16 cellular contexts compared by ENCODE assay signal in the genomic region with DNA sequence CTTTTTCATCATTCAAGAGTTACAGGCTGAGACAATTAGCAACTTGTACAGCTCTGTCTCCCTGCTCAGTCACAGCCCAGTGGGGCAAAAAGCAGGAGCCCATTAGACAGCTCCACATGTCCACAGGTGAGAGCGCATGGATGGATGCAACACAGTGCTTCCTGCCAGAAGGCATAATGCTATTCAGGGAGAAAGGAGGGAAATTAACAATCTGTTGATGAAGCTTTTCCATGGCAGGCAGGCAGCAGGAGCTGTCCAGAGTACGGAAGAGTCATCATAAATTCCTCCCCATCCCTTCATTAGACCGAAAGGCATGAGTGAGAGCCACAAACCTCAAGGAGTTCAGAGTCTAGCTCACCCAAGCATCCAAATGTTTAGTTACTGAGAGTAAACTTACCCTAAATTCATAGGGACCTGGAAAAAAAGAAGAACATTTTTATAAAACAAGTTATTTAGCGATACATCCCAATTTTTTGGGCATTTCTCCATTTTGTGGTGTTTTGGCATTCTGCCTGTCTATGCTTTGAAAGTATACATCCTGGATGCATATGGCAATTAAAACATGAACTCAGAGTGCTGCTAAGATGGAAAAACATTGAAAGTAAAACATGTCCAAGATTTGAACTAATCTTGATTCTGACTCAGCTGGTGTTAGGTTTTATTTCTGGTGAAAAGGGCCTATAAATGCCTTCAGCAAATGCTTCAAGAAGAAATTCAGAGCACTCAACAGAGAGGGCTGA.
A peak's percentile ranks its signal among the peaks of the same experiment; 100 is the strongest.
DNase-seq lines count a peak whose midpoint lies in the region; ATAC-seq and TF ChIP-seq lines count a peak whose summit lies in the region.
"Had no signal": no experiment of that assay in that cellular context is flagged by ENCODE, and none has a peak within 500 bp of the region (broad histone marks: within the 10 kb centered on the region; RNA-seq: fewer than 3 reads in every experiment).

No MANE protein-coding gene starts in this region.

- H3K27ac ChIP-seq in esophagus muscularis mucosa (replicated peaks in 1 of 4): no peak overlapping the region
- H3K27ac ChIP-seq: BLaER1 had no signal

- no peak for ATAC-seq in activated naive CD4-positive, alpha-beta T cell treated with anti-CD3 and anti-CD28 coated beads, Interleukin-2, amount 50 U/mL, for 72 hours
- ATAC-seq in HG03196 (IDR thresholded peaks at IDR 0.05; ENCODE audit: unreplicated experiment): no peak
- ATAC-seq: CD8-positive, alpha-beta T cell; GM12878 had no signal

- no peaks in the 10 kb centered on the region for H3K36me3 Mint-ChIP-seq in activated naive CD4-positive, alpha-beta T cell treated with anti-CD3 and anti-CD28 coated beads, Interleukin-2, amount 50 U/mL, for 72 hours
- no peaks in the 10 kb centered on the region for H3K36me3 Mint-ChIP-seq in endothelial cell (ENCODE audit: low read depth, unreplicated experiment)
- H3K36me3 Mint-ChIP-seq: CD14-positive monocyte; CD8-positive, alpha-beta T cell; IgD-negative memory B cell had no signal

- H3K9me3 ChIP-seq in esophagus muscularis mucosa: no peaks in the 10 kb centered on the region
- H3K9me3 ChIP-seq: BLaER1 had no signal

- WGBS in esophagus muscularis mucosa: 64% methylated on average over 4 of the region's 4 CpGs

- DNase-seq in G401 (ENCODE audit: low spot score) (peak; percentile 81), esophagus muscularis mucosa (ENCODE audit: extremely low spot score) (peak; percentile 47), superior temporal gyrus (ENCODE audit: extremely low spot score) (peak; percentile 74), endothelial cell (ENCODE audit: low spot score) (no peak)
- DNase-seq in activated naive CD4-positive, alpha-beta T cell treated with anti-CD3 and anti-CD28 coated beads, Interleukin-2, amount 50 U/mL, for 72 hours (ENCODE audit: low spot score in 2 of 2): no peak
- DNase-seq: 8988T; Calu3; CD8-positive, alpha-beta T cell; DMS79 treated with DMSO at 0.1 percent for 48 hours; HCEC 1CT had no signal

- H3K27ac Mint-ChIP-seq in activated naive CD4-positive, alpha-beta T cell treated with anti-CD3 and anti-CD28 coated beads, Interleukin-2, amount 50 U/mL, for 72 hours: no peak overlapping the region
- H3K27ac Mint-ChIP-seq in endothelial cell (ENCODE audit: unreplicated experiment): no peak overlapping the region
- H3K27ac Mint-ChIP-seq: CD14-positive monocyte; CD8-positive, alpha-beta T cell; IgD-negative memory B cell had no signal

- no peak for TF ChIP-seq EP300 in esophagus muscularis mucosa (IDR thresholded peaks at IDR 0.05)

- in situ Hi-C loops in G401 (cut with HindIII; ENCODE audit: low sequenced_read_pairs): no loop called here

- H3K4me1 ChIP-seq in esophagus muscularis mucosa: no peaks in the 10 kb centered on the region
- H3K4me1 ChIP-seq: BLaER1 had no signal

- peaks cover 4% of the 10 kb centered on the region in 2 donors for H3K9me3 Mint-ChIP-seq in activated naive CD4-positive, alpha-beta T cell treated with anti-CD3 and anti-CD28 coated beads, Interleukin-2, amount 50 U/mL, for 72 hours
- no peaks in the 10 kb centered on the region for H3K9me3 Mint-ChIP-seq in endothelial cell (ENCODE audit: unreplicated experiment)

- TF ChIP-seq CTCF in esophagus muscularis mucosa (IDR thresholded peaks at IDR 0.05): no peak
- TF ChIP-seq CTCF in endothelial cell (IDR thresholded peaks at IDR 0.05; ENCODE audit: unreplicated experiment): no peak

- H3K27me3 Mint-ChIP-seq in endothelial cell (ENCODE audit: unreplicated experiment): no peaks in the 10 kb centered on the region
- H3K27me3 Mint-ChIP-seq: IgD-negative memory B cell had no signal

- no peaks in the 10 kb centered on the region for H3K27me3 ChIP-seq in esophagus muscularis mucosa
- H3K27me3 ChIP-seq: BLaER1 had no signal

- peaks cover 7% of the 10 kb centered on the region for H3K4me1 Mint-ChIP-seq in endothelial cell (ENCODE audit: unreplicated experiment)
- H3K4me1 Mint-ChIP-seq: CD14-positive monocyte, IgD-negative memory B cell had no signal

- no peak overlapping the region for H3K4me3 ChIP-seq in esophagus muscularis mucosa
- H3K4me3 ChIP-seq: BLaER1, GM12878 had no signal

- H3K4me3 Mint-ChIP-seq in endothelial cell (ENCODE audit: unreplicated experiment): no peak overlapping the region
- H3K4me3 Mint-ChIP-seq: CD14-positive monocyte; CD8-positive, alpha-beta T cell; IgD-negative memory B cell had no signal

- intact Hi-C loops in esophagus muscularis mucosa (cut with DNase I): no loop called here

- TF ChIP-seq POLR2A in esophagus muscularis mucosa (IDR thresholded peaks at IDR 0.05; ENCODE audit: low read depth): no peak

- H3K36me3 ChIP-seq in esophagus muscularis mucosa: no peaks in the 10 kb centered on the region
- H3K36me3 ChIP-seq: BLaER1 had no signal

TF ChIP-seq in PFSK-1, 5 proteins besides CTCF, POLR2A, EP300 and RAD21:
- TF ChIP-seq TAF1 (IDR thresholded peaks at IDR 0.05; ENCODE audit: borderline replicate concordance, insufficient read depth, low read length) (no peak), SIN3A (IDR thresholded peaks at IDR 0.05; ENCODE audit: borderline replicate concordance, insufficient read depth, low read length) (no peak), FOXP2 (optimal IDR thresholded peaks at IDR 0.05; ENCODE audit: borderline replicate concordance, extremely low read depth, extremely low read length, insufficient read depth) (no peak), POLR2AphosphoS5 (IDR thresholded peaks at IDR 0.05; ENCODE audit: low read depth, low read length) (no peak)
- TF ChIP-seq, protein P1, sequence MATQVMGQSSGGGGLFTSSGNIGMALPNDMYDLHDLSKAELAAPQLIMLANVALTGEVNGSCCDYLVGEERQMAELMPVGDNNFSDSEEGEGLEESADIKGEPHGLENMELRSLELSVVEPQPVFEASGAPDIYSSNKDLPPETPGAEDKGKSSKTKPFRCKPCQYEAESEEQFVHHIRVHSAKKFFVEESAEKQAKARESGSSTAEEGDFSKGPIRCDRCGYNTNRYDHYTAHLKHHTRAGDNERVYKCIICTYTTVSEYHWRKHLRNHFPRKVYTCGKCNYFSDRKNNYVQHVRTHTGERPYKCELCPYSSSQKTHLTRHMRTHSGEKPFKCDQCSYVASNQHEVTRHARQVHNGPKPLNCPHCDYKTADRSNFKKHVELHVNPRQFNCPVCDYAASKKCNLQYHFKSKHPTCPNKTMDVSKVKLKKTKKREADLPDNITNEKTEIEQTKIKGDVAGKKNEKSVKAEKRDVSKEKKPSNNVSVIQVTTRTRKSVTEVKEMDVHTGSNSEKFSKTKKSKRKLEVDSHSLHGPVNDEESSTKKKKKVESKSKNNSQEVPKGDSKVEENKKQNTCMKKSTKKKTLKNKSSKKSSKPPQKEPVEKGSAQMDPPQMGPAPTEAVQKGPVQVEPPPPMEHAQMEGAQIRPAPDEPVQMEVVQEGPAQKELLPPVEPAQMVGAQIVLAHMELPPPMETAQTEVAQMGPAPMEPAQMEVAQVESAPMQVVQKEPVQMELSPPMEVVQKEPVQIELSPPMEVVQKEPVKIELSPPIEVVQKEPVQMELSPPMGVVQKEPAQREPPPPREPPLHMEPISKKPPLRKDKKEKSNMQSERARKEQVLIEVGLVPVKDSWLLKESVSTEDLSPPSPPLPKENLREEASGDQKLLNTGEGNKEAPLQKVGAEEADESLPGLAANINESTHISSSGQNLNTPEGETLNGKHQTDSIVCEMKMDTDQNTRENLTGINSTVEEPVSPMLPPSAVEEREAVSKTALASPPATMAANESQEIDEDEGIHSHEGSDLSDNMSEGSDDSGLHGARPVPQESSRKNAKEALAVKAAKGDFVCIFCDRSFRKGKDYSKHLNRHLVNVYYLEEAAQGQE (IDR thresholded peaks at IDR 0.05; ENCODE audit: insufficient read depth in 1 of 2, low read depth in 2 of 2, low read length in 2 of 2): peak; percentile 32 to 82; a peak in 2 of 4 replicates

Comparison
In these comparisons a context has a peak if more than half of its experiments do, and no peak if none do; other contexts are left out.
1. DNase-seq: peak in G401 (single experiment), esophagus muscularis mucosa (single experiment) and superior temporal gyrus (single experiment); none in activated naive CD4-positive, alpha-beta T cell treated with anti-CD3 and anti-CD28 coated beads, Interleukin-2, amount 50 U/mL, for 72 hours (0 of 2) and endothelial cell (single experiment).